8 cellular contexts compared by ENCODE assay signal in the genomic region with DNA sequence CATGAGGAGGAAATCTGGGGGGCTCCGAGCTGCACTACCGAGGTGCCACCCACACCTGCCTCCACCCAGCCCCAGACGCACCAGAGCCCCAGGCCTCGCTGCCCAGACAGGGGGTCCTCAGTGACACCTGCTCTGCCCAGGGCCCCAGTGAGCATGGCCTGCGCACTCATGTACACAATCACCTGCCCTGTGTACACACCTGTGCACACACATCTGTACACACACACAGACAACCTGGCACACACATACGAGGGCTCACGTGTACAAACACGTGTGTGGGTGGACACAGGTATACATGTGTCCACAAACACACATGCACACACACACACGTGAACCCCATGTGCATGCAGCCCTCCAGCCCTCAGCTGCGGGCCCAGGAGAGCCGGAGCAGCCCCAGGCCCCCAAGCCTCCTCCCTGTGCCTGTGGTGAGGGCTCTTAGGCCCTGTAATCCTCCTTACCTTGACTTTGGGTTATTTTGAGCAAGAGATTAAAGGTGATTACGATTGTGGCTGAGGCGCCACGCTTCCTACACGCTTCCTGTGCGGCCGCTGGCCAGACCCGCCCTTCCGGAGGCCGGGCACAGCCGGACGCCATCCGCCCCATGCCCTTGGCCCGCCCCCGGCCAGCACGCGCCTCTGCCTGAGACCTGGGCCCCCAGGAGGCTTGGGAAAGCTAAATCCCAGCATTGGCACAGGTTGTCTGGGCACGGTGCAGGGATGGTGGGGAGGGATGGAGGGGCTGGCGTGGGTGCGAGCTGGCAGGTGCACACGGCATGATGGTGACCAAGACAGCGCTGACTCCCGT.
A peak's percentile ranks its signal among the peaks of the same experiment; 100 is the strongest.
DNase-seq lines count a peak whose midpoint lies in the region; ATAC-seq and TF ChIP-seq lines count a peak whose summit lies in the region.

No MANE protein-coding gene starts in this region.

- H3K4me1 Mint-ChIP-seq in CD8-positive, alpha-beta T cell (ENCODE audit: low read depth), result peaks cover 24% of the 10 kb centered on the region

- TF ChIP-seq CTCF in CD8-positive, alpha-beta T cell (IDR thresholded peaks at IDR 0.05), result no peak
- TF ChIP-seq CTCF in omental fat pad (IDR thresholded peaks at IDR 0.05), result no peak

- H3K36me3 Mint-ChIP-seq in CD8-positive, alpha-beta T cell, result no peaks in the 10 kb centered on the region

- H3K9me3 ChIP-seq in CD8-positive, alpha-beta T cell (ENCODE audit: low read length), result no peaks in the 10 kb centered on the region

- no peak for DNase-seq in CD8-positive, alpha-beta T cell
- DNase-seq in HT-29 (ENCODE audit: low spot score) (peak; percentile 85), UCSD-AML1 (lab: John Stamatoyannopoulos, UW; ENCODE audit: unreplicated experiment) (peak; percentile 44), left lobe of liver (ENCODE audit: low spot score) (no peak), omental fat pad (ENCODE audit: low spot score) (no peak)

- H3K27ac ChIP-seq in CD8-positive, alpha-beta T cell (ENCODE audit: low read depth, low read length), result no peak overlapping the region

- intact Hi-C loops in CD8-positive, alpha-beta T cell (cut with DNase I, micrococcal nuclease), result loop anchor here in 1 of 2 experiments (5.0 kb wide), 1 partner anchor 75 kb away; no protein-coding TSS in a partner anchor

- H3K4me1 ChIP-seq in CD8-positive, alpha-beta T cell (ENCODE audit: insufficient read depth, low read length), result peaks cover 36% of the 10 kb centered on the region

- no peaks in the 10 kb centered on the region for H3K27me3 Mint-ChIP-seq in CD8-positive, alpha-beta T cell (ENCODE audit: low read depth)

- H3K36me3 ChIP-seq in CD8-positive, alpha-beta T cell (ENCODE audit: insufficient read depth, low read length), result no peaks in the 10 kb centered on the region

- ATAC-seq in CD8-positive, alpha-beta T cell, result peak; percentile 50
- peak; percentile 10 for ATAC-seq in left lobe of liver
- no peak for ATAC-seq in omental fat pad (ENCODE audit: low FRiP score)
- no peak for ATAC-seq in HG03378 (IDR thresholded peaks at IDR 0.05; ENCODE audit: unreplicated experiment)
- no peak for ATAC-seq in HG03196 (IDR thresholded peaks at IDR 0.05; ENCODE audit: unreplicated experiment)
- no peak for ATAC-seq in GM18873 (IDR thresholded peaks at IDR 0.05; ENCODE audit: low FRiP score, unreplicated experiment)

- H3K27ac Mint-ChIP-seq in CD8-positive, alpha-beta T cell, result peak overlapping the region; percentile 22

- H3K4me3 ChIP-seq in CD8-positive, alpha-beta T cell (ENCODE audit: low read depth, low read length), result peak overlapping the region; percentile 23

- no peaks in the 10 kb centered on the region for H3K9me3 Mint-ChIP-seq in CD8-positive, alpha-beta T cell

- CTCF ChIA-PET in CD8-positive, alpha-beta T cell (lab: Charles Lee), result interaction anchor here (1.3 kb wide), 1 partner anchor 17 kb away, joined by 5 read pairs; no protein-coding TSS in a partner anchor

- H3K27me3 ChIP-seq in CD8-positive, alpha-beta T cell (ENCODE audit: insufficient read depth, low read length), result no peaks in the 10 kb centered on the region

- H3K4me3 Mint-ChIP-seq in CD8-positive, alpha-beta T cell, result peak overlapping the region; percentile 43

- POLR2A ChIA-PET in CD8-positive, alpha-beta T cell (lab: Charles Lee), result no interaction called here

Comparison
In these comparisons a context has a peak if more than half of its experiments do, and no peak if none do; other contexts are left out.
1. ATAC-seq: peak in CD8-positive, alpha-beta T cell (single experiment) and left lobe of liver (single experiment); none in omental fat pad (single experiment), HG03378 (single experiment), HG03196 (single experiment) and GM18873 (single experiment).
2. DNase-seq: peak in HT-29 (single experiment) and UCSD-AML1 (single experiment); none in CD8-positive, alpha-beta T cell (0 of 7), left lobe of liver (single experiment) and omental fat pad (single experiment).